1 cellular context compared by ENCODE assay signal in genomic region chr10:46002189-46002687, GRCh38.
TF ChIP-seq lines count a peak whose summit lies in the region.
"Not testable (repeated sequence)": the region's sequence is repeated elsewhere in the genome, so short reads cannot be mapped to it uniquely, and the experiment has no call there.

No MANE protein-coding gene starts in this region.

TF ChIP-seq in HepG2, 621 proteins besides CTCF, POLR2A, EP300 and RAD21 (continued from another document and continues in another):
- TF ChIP-seq HNF1A (IDR thresholded peaks at IDR 0.05; ENCODE audit: low read depth) (peak; percentile 35; the same call in 1 of the 2 replicates), HNF1A (CRISPR knock-in tag; IDR thresholded peaks at IDR 0.05; ENCODE audit: borderline replicate concordance) (0 out of 2 replicates have a peak, but pooled peaks have one; percentile 15), PITX1 (CRISPR knock-in tag; IDR thresholded peaks at IDR 0.05) (peak; percentile 81; the same call in 1 of the 2 replicates), KDM2A (CRISPR knock-in tag; IDR thresholded peaks at IDR 0.05; ENCODE audit: borderline replicate concordance, low read depth) (0 out of 2 replicates have a peak, but pooled peaks have one; percentile 29), ZMYM3 (CRISPR knock-in tag; IDR thresholded peaks at IDR 0.05) (peak; percentile 85), ZNF501 (CRISPR knock-in tag; IDR thresholded peaks at IDR 0.05) (0 out of 2 replicates have a peak, but pooled peaks have one; percentile 21), RXRB (CRISPR knock-in tag; IDR thresholded peaks at IDR 0.05; ENCODE audit: borderline replicate concordance) (peak; percentile 65), POGZ (CRISPR knock-in tag; IDR thresholded peaks at IDR 0.05) (peak; percentile 38; the same call in 1 of the 2 replicates), PHF21A (CRISPR knock-in tag; IDR thresholded peaks at IDR 0.05) (peak; percentile 44; the same call in 1 of the 2 replicates), ARID5B (CRISPR knock-in tag; IDR thresholded peaks at IDR 0.05) (peak; percentile 91), ZSCAN12 (CRISPR knock-in tag; IDR thresholded peaks at IDR 0.05) (0 out of 2 replicates have a peak, but pooled peaks have one; percentile 24), THAP11 (CRISPR knock-in tag; IDR thresholded peaks at IDR 0.05) (peak; percentile 45), ARID3A (IDR thresholded peaks at IDR 0.05; ENCODE audit: low read depth, low read length) (peak; percentile 89), ZNF614 (CRISPR knock-in tag; IDR thresholded peaks at IDR 0.05; ENCODE audit: borderline replicate concordance) (0 out of 2 replicates have a peak, but pooled peaks have one; percentile 47), CREM (IDR thresholded peaks at IDR 0.05) (peak; percentile 49; the same call in 1 of the 2 replicates), SRF (IDR thresholded peaks at IDR 0.05; ENCODE audit: low read depth, low read length) (peak; percentile 64; the same call in 1 of the 2 replicates), THRA (CRISPR knock-in tag; IDR thresholded peaks at IDR 0.05; ENCODE audit: borderline replicate concordance) (peak; percentile 49; the same call in 1 of the 2 replicates), RARA (CRISPR knock-in tag; IDR thresholded peaks at IDR 0.05) (peak; percentile 47; the same call in 1 of the 2 replicates), ERF (CRISPR knock-in tag; IDR thresholded peaks at IDR 0.05) (peak; percentile 71; the same call in 1 of the 2 replicates), DPF2 (CRISPR knock-in tag; IDR thresholded peaks at IDR 0.05; ENCODE audit: borderline replicate concordance, low read depth) (peak; percentile 36; the same call in 1 of the 2 replicates), FOXA3 (CRISPR knock-in tag; IDR thresholded peaks at IDR 0.05) (peak; percentile 97), JUNB (CRISPR knock-in tag; IDR thresholded peaks at IDR 0.05; ENCODE audit: borderline replicate concordance) (0 out of 2 replicates have a peak, but pooled peaks have one; percentile 21), PPARG (CRISPR knock-in tag; conservative IDR thresholded peaks at IDR 0.05) (peak; percentile 42; the same call in 1 of the 2 replicates), ZNF580 (CRISPR knock-in tag; IDR thresholded peaks at IDR 0.05; ENCODE audit: borderline replicate concordance, low read depth) (peak; percentile 74; the same call in 1 of the 2 replicates), FOXA1 (IDR thresholded peaks at IDR 0.05) (0 out of 2 replicates have a peak, but pooled peaks have one; percentile 36), FOXA1 (CRISPR knock-in tag; IDR thresholded peaks at IDR 0.05) (peak; percentile 89)
- TF ChIP-seq, protein P1, sequence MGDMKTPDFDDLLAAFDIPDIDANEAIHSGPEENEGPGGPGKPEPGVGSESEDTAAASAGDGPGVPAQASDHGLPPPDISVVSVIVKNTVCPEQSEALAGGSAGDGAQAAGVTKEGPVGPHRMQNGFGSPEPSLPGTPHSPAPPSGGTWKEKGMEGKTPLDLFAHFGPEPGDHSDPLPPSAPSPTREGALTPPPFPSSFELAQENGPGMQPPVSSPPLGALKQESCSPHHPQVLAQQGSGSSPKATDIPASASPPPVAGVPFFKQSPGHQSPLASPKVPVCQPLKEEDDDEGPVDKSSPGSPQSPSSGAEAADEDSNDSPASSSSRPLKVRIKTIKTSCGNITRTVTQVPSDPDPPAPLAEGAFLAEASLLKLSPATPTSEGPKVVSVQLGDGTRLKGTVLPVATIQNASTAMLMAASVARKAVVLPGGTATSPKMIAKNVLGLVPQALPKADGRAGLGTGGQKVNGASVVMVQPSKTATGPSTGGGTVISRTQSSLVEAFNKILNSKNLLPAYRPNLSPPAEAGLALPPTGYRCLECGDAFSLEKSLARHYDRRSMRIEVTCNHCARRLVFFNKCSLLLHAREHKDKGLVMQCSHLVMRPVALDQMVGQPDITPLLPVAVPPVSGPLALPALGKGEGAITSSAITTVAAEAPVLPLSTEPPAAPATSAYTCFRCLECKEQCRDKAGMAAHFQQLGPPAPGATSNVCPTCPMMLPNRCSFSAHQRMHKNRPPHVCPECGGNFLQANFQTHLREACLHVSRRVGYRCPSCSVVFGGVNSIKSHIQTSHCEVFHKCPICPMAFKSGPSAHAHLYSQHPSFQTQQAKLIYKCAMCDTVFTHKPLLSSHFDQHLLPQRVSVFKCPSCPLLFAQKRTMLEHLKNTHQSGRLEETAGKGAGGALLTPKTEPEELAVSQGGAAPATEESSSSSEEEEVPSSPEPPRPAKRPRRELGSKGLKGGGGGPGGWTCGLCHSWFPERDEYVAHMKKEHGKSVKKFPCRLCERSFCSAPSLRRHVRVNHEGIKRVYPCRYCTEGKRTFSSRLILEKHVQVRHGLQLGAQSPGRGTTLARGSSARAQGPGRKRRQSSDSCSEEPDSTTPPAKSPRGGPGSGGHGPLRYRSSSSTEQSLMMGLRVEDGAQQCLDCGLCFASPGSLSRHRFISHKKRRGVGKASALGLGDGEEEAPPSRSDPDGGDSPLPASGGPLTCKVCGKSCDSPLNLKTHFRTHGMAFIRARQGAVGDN (CRISPR knock-in tag; IDR thresholded peaks at IDR 0.05): peak; percentile 49
- TF ChIP-seq CREM (CRISPR knock-in tag; IDR thresholded peaks at IDR 0.05): not testable (repeated sequence)
- TF ChIP-seq, protein P2, sequence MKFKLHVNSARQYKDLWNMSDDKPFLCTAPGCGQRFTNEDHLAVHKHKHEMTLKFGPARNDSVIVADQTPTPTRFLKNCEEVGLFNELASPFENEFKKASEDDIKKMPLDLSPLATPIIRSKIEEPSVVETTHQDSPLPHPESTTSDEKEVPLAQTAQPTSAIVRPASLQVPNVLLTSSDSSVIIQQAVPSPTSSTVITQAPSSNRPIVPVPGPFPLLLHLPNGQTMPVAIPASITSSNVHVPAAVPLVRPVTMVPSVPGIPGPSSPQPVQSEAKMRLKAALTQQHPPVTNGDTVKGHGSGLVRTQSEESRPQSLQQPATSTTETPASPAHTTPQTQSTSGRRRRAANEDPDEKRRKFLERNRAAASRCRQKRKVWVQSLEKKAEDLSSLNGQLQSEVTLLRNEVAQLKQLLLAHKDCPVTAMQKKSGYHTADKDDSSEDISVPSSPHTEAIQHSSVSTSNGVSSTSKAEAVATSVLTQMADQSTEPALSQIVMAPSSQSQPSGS (CRISPR knock-in tag; IDR thresholded peaks at IDR 0.05): peak; percentile 48; the same call in 1 of the 2 replicates
- TF ChIP-seq, protein P3, sequence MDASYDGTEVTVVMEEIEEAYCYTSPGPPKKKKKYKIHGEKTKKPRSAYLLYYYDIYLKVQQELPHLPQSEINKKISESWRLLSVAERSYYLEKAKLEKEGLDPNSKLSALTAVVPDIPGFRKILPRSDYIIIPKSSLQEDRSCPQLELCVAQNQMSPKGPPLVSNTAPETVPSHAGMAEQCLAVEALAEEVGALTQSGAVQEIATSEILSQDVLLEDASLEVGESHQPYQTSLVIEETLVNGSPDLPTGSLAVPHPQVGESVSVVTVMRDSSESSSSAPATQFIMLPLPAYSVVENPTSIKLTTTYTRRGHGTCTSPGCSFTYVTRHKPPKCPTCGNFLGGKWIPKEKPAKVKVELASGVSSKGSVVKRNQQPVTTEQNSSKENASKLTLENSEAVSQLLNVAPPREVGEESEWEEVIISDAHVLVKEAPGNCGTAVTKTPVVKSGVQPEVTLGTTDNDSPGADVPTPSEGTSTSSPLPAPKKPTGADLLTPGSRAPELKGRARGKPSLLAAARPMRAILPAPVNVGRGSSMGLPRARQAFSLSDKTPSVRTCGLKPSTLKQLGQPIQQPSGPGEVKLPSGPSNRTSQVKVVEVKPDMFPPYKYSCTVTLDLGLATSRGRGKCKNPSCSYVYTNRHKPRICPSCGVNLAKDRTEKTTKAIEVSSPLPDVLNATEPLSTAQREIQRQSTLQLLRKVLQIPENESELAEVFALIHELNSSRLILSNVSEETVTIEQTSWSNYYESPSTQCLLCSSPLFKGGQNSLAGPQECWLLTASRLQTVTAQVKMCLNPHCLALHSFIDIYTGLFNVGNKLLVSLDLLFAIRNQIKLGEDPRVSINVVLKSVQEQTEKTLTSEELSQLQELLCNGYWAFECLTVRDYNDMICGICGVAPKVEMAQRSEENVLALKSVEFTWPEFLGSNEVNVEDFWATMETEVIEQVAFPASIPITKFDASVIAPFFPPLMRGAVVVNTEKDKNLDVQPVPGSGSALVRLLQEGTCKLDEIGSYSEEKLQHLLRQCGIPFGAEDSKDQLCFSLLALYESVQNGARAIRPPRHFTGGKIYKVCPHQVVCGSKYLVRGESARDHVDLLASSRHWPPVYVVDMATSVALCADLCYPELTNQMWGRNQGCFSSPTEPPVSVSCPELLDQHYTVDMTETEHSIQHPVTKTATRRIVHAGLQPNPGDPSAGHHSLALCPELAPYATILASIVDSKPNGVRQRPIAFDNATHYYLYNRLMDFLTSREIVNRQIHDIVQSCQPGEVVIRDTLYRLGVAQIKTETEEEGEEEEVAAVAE (CRISPR knock-in tag; IDR thresholded peaks at IDR 0.05; ENCODE audit: borderline replicate concordance): peak; percentile 51; the same call in 1 of the 2 replicates
